ENCODE assay signal across 10 cellular contexts in genomic region chr22:23263651-23264555, GRCh38.
DNase-seq lines count a peak whose midpoint lies in the region; ATAC-seq and TF ChIP-seq lines count a peak whose summit lies in the region.
"Had no signal": no experiment of that assay in that cellular context is flagged by ENCODE, and none has a peak within 500 bp of the region (broad histone marks: within the 10 kb centered on the region; RNA-seq: fewer than 3 reads in every experiment).

No MANE protein-coding gene starts in this region.

- H3K27ac Mint-ChIP-seq in activated B cell treated with CpG ODN at 0.5 μM for 24 hours: peak overlapping the region; percentile 41

- no peak overlapping the region for H3K4me3 Mint-ChIP-seq in activated B cell treated with CpG ODN at 0.5 μM for 24 hours

- H3K9me3 Mint-ChIP-seq in activated B cell treated with CpG ODN at 0.5 μM for 24 hours: no peaks in the 10 kb centered on the region

- no peak for TF ChIP-seq POLR2A in body of pancreas (IDR thresholded peaks at IDR 0.05)

- TF ChIP-seq CTCF in GM06990 (IDR thresholded peaks at IDR 0.05; ENCODE audit: insufficient read depth, low read length, poor library complexity, severe bottlenecking) (no peak), activated B cell treated with CpG ODN at 0.5 μM for 24 hours (IDR thresholded peaks at IDR 0.05) (no peak), body of pancreas (IDR thresholded peaks at IDR 0.05) (no peak)

- no peaks in the 10 kb centered on the region for H3K27me3 Mint-ChIP-seq in activated B cell treated with CpG ODN at 0.5 μM for 24 hours

- H3K4me3 ChIP-seq in GM06990 (replicated peaks; ENCODE audit: low read depth, low read length): no peak overlapping the region
- no peak overlapping the region for H3K4me3 ChIP-seq in body of pancreas
- H3K4me3 ChIP-seq in MG63: no peak overlapping the region

- H3K9me3 ChIP-seq in body of pancreas (no peaks in the 10 kb centered on the region), MG63 (no peaks in the 10 kb centered on the region)

- H3K27me3 ChIP-seq in GM06990 (replicated peaks; ENCODE audit: control insufficient read depth, insufficient read depth, low read length) (no peaks in the 10 kb centered on the region), body of pancreas (no peaks in the 10 kb centered on the region), MG63 (no peaks in the 10 kb centered on the region)

- DNase-seq in GM06990 (ENCODE audit: extremely low read depth, insufficient read length) (peak; percentile 55), activated B cell treated with CpG ODN at 0.5 μM for 24 hours (no peak), body of pancreas (peak in 1 of 4 donors; percentile 29), NCI-H2171 treated with DMSO at 0.1 percent for 48 hours (lab: John Stamatoyannopoulos, UW) (no peak), NCI-H1417 (lab: John Stamatoyannopoulos, UW) (no peak), MG63 (no peak), Ammon's horn (ENCODE audit: low spot score) (no peak)
- peak; percentile 37 for DNase-seq in stimulated activated CD4-positive, alpha-beta T cell treated with anti-CD3 and anti-CD28 coated beads, Interleukin-1b, Interleukin-23, amount 100 ng/mL, for 48 hours
- DNase-seq: EL, NCI-H1105 had no signal

- H3K36me3 ChIP-seq in GM06990 (ENCODE audit: control insufficient read depth, insufficient read depth, low read length) (peaks cover 32% of the 10 kb centered on the region), body of pancreas (replicated peaks in 1 of 2; ENCODE audit: insufficient read depth in 1 of 2, low read depth in 2 of 2) (peaks cover 0 to 12% of the 10 kb centered on the region in 2 donors), MG63 (no peaks in the 10 kb centered on the region; the same call in 1 of the 2 replicates)

- H3K27ac ChIP-seq in body of pancreas: peak overlapping the region in 3 of 4 donors; percentile 21 to 32 (median 31)

- intact Hi-C loops in activated B cell treated with CpG ODN at 0.5 μM for 24 hours (cut with micrococcal nuclease) (no loop called here), body of pancreas (cut with DNase I) (no loop called here)

- ATAC-seq in activated B cell treated with CpG ODN at 0.5 μM for 24 hours (ENCODE audit: low read depth) (peak; percentile 88), body of pancreas (no peak)

- H3K4me1 ChIP-seq in body of pancreas: no peaks in the 10 kb centered on the region

- POLR2A ChIA-PET in activated B cell treated with CpG ODN at 0.5 μM for 24 hours (lab: Charles Lee): no interaction called here

- WGBS in body of pancreas, 2 donors: 92% methylated on average over 17 to 20 of the region's 20 CpGs

- CTCF ChIA-PET in activated B cell treated with CpG ODN at 0.5 μM for 24 hours (lab: Charles Lee): interaction anchor here (0.9 kb wide), 1 partner anchor 18 kb away, joined by 4 read pairs; no protein-coding TSS in a partner anchor

- peaks cover 29% of the 10 kb centered on the region for H3K36me3 Mint-ChIP-seq in activated B cell treated with CpG ODN at 0.5 μM for 24 hours (ENCODE audit: low read depth)

- peaks cover 6% of the 10 kb centered on the region for H3K4me1 Mint-ChIP-seq in activated B cell treated with CpG ODN at 0.5 μM for 24 hours

Comparison
In these comparisons a context has a peak if more than half of its experiments do, and no peak if none do; other contexts are left out.
1. DNase-seq: peak in GM06990 (single experiment) and stimulated activated CD4-positive, alpha-beta T cell treated with anti-CD3 and anti-CD28 coated beads, Interleukin-1b, Interleukin-23, amount 100 ng/mL, for 48 hours (single experiment); none in activated B cell treated with CpG ODN at 0.5 μM for 24 hours (single experiment), NCI-H2171 treated with DMSO at 0.1 percent for 48 hours (single experiment), NCI-H1417 (0 of 3), MG63 (single experiment) and Ammon's horn (single experiment).